Comparison of ENCODE assay signal across 22 cellular contexts in the genomic region with DNA sequence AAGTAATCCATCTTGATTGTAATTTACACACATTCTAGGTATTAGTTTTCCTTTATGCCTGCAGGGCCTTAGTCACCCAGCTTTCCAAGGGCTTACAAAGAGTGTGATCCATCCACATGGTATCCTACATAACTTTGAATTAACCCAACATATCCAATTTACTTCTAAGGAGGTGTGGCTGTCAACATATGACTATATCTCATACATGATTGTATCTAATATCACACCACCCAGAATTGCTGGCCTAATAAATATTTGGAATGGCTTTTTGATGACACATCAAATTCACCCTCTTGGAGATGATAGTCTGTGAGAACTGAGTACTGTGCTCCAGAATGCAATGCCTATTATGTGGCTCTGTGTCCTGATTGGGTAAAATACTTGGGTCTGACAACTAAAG.
"Had no signal": no experiment of that assay in that cellular context is flagged by ENCODE, and none has a peak within 500 bp of the region (broad histone marks: within the 10 kb centered on the region; RNA-seq: fewer than 3 reads in every experiment).

No MANE protein-coding gene starts in this region.

- FAIRE-seq: endothelial cell of umbilical vein had no signal

- ATAC-seq: activated CD4-positive, CD25-positive, alpha-beta regulatory T cell treated with anti-CD3 and anti-CD28 coated beads, Interleukin-2, amount 50 U/mL, for 24 hours; activated naive CD8-positive, alpha-beta T cell treated with anti-CD3 and anti-CD28 coated beads, Interleukin-2, amount 50 U/mL, for 24 hours; activated T-cell treated with anti-CD3 and anti-CD28 coated beads, Interleukin-2, amount 50 U/mL, for 4 hours; stimulated activated naive CD8-positive, alpha-beta T cell treated with anti-CD3 and anti-CD28 coated beads, Interleukin-15, Interleukin-2, amounts not matched to agents 100 U/mL and 50 U/mL, for 24 hours; T-cell had no signal

- H3K4me3 Mint-ChIP-seq: activated naive CD4-positive, alpha-beta T cell treated with anti-CD3 and anti-CD28 coated beads for 36 hours; activated naive CD8-positive, alpha-beta T cell treated with anti-CD3 and anti-CD28 coated beads, Interleukin-2, amount 50 U/mL, for 24 hours; activated T-cell treated with anti-CD3 and anti-CD28 coated beads, Interleukin-2, amount 50 U/mL, for 4 hours; dendritic cell treated with granulocyte-macrophage colony-stimulating factor and Interleukin-4, amounts not matched to agents 40 ng/mL and 50 ng/mL, for 4 days; nephron progenitor cell; T-cell had no signal

- H3K4me3 ChIP-seq: breast epithelium, left ventricle myocardium inferior, transverse colon, vagina had no signal

- H3K4me1 Mint-ChIP-seq: activated naive CD8-positive, alpha-beta T cell treated with anti-CD3 and anti-CD28 coated beads, Interleukin-2, amount 50 U/mL, for 24 hours; nephron progenitor cell; T-cell had no signal

- H3K36me3 ChIP-seq: breast epithelium, left ventricle myocardium inferior, transverse colon, vagina had no signal

- H3K9me3 Mint-ChIP-seq: activated naive CD4-positive, alpha-beta T cell treated with anti-CD3 and anti-CD28 coated beads for 36 hours; dendritic cell treated with granulocyte-macrophage colony-stimulating factor and Interleukin-4, amounts not matched to agents 40 ng/mL and 50 ng/mL, for 4 days; nephron progenitor cell had no signal

- H3K9me3 ChIP-seq: breast epithelium, transverse colon, vagina had no signal

- H3K27ac Mint-ChIP-seq: activated naive CD4-positive, alpha-beta T cell treated with anti-CD3 and anti-CD28 coated beads for 36 hours; activated naive CD8-positive, alpha-beta T cell treated with anti-CD3 and anti-CD28 coated beads, Interleukin-2, amount 50 U/mL, for 24 hours; dendritic cell treated with granulocyte-macrophage colony-stimulating factor and Interleukin-4, amounts not matched to agents 40 ng/mL and 50 ng/mL, for 4 days; nephron progenitor cell; T-cell had no signal

- H3K27me3 ChIP-seq: breast epithelium, transverse colon, vagina had no signal

- H3K27ac ChIP-seq: breast epithelium, left ventricle myocardium inferior, transverse colon, vagina had no signal

- H3K27me3 Mint-ChIP-seq: activated naive CD8-positive, alpha-beta T cell treated with anti-CD3 and anti-CD28 coated beads, Interleukin-2, amount 50 U/mL, for 24 hours; dendritic cell treated with granulocyte-macrophage colony-stimulating factor and Interleukin-4, amounts not matched to agents 40 ng/mL and 50 ng/mL, for 4 days; T-cell had no signal

- H3K4me1 ChIP-seq: breast epithelium, left ventricle myocardium inferior, transverse colon, vagina had no signal

- DNase-seq: activated CD4-positive, alpha-beta T cell treated with anti-CD3 and anti-CD28 coated beads, Interleukin-2, amount 50 U/mL, for 1 hour; activated CD8-positive, alpha-beta memory T cell treated with anti-CD3 and anti-CD28 coated beads, Interleukin-2, amount 50 U/mL, for 4 hours; activated naive CD4-positive, alpha-beta T cell treated with anti-CD3 and anti-CD28 coated beads for 36 hours; activated naive CD8-positive, alpha-beta T cell treated with anti-CD3 and anti-CD28 coated beads, Interleukin-2, amount 50 U/mL, for 24 hours; activated T-cell treated with anti-CD3 and anti-CD28 coated beads, Interleukin-2, amount 50 U/mL, for 4 hours; aorta; effector CD8-positive, alpha-beta T cell; foreskin fibroblast; hypothalamus; left ventricle myocardium inferior; nephron progenitor cell; nucleus accumbens; posterior cingulate gyrus; stimulated activated naive CD8-positive, alpha-beta T cell treated with anti-CD3 and anti-CD28 coated beads, Interleukin-15, Interleukin-2, amounts not matched to agents 100 U/mL and 50 U/mL, for 24 hours; substantia nigra; T-cell; transverse colon had no signal

- H3K36me3 Mint-ChIP-seq: T-cell had no signal
